ENCODE assay signal across 1 cellular context in the genomic region with DNA sequence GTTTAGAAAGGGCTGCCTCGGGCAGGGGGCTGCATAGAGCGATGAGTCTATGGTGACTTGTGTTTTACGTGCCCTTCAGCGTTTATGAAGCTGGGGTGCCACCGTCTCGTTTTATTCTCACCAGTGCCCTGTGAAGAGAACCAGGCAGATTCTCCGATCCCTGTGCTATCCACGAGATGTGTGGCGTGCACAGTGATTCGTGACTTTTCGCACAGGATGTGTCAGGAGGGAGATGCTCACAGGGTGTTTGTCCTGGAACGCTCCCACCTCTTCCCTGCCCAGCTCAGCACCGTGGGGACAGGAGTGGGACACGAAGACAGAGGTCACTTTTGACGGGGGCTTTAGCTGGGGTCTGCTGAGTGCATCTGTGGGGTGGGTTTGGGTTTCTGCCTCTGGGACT.
TF ChIP-seq lines count a peak whose summit lies in the region.

No MANE protein-coding gene starts in this region.

TF ChIP-seq in WTC11, 78 proteins besides CTCF, POLR2A, EP300 and RAD21 (continued from another document):
- TF ChIP-seq, protein P1, sequence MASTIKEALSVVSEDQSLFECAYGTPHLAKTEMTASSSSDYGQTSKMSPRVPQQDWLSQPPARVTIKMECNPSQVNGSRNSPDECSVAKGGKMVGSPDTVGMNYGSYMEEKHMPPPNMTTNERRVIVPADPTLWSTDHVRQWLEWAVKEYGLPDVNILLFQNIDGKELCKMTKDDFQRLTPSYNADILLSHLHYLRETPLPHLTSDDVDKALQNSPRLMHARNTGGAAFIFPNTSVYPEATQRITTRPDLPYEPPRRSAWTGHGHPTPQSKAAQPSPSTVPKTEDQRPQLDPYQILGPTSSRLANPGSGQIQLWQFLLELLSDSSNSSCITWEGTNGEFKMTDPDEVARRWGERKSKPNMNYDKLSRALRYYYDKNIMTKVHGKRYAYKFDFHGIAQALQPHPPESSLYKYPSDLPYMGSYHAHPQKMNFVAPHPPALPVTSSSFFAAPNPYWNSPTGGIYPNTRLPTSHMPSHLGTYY (CRISPR knock-in tag; IDR thresholded peaks at IDR 0.05), result no peak
- TF ChIP-seq JUN (CRISPR knock-in tag; IDR thresholded peaks at IDR 0.05) (no peak), NFE2L1 (CRISPR knock-in tag; IDR thresholded peaks at IDR 0.05) (no peak), KAT7 (CRISPR knock-in tag; IDR thresholded peaks at IDR 0.05; ENCODE audit: borderline replicate concordance) (no peak), ETV6 (CRISPR knock-in tag; IDR thresholded peaks at IDR 0.05) (no peak), ZNF671 (CRISPR knock-in tag; IDR thresholded peaks at IDR 0.05) (no peak), TEAD1 (CRISPR knock-in tag; IDR thresholded peaks at IDR 0.05) (no peak)
- TF ChIP-seq, protein P2, sequence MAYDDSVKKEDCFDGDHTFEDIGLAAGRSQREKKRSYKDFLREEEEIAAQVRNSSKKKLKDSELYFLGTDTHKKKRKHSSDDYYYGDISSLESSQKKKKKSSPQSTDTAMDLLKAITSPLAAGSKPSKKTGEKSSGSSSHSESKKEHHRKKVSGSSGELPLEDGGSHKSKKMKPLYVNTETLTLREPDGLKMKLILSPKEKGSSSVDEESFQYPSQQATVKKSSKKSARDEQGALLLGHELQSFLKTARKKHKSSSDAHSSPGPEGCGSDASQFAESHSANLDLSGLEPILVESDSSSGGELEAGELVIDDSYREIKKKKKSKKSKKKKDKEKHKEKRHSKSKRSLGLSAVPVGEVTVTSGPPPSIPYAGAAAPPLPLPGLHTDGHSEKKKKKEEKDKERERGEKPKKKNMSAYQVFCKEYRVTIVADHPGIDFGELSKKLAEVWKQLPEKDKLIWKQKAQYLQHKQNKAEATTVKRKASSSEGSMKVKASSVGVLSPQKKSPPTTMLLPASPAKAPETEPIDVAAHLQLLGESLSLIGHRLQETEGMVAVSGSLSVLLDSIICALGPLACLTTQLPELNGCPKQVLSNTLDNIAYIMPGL (CRISPR knock-in tag; IDR thresholded peaks at IDR 0.05), result no peak
- TF ChIP-seq, protein P3, sequence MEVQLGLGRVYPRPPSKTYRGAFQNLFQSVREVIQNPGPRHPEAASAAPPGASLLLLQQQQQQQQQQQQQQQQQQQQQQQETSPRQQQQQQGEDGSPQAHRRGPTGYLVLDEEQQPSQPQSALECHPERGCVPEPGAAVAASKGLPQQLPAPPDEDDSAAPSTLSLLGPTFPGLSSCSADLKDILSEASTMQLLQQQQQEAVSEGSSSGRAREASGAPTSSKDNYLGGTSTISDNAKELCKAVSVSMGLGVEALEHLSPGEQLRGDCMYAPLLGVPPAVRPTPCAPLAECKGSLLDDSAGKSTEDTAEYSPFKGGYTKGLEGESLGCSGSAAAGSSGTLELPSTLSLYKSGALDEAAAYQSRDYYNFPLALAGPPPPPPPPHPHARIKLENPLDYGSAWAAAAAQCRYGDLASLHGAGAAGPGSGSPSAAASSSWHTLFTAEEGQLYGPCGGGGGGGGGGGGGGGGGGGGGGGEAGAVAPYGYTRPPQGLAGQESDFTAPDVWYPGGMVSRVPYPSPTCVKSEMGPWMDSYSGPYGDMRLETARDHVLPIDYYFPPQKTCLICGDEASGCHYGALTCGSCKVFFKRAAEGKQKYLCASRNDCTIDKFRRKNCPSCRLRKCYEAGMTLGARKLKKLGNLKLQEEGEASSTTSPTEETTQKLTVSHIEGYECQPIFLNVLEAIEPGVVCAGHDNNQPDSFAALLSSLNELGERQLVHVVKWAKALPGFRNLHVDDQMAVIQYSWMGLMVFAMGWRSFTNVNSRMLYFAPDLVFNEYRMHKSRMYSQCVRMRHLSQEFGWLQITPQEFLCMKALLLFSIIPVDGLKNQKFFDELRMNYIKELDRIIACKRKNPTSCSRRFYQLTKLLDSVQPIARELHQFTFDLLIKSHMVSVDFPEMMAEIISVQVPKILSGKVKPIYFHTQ (CRISPR knock-in tag; IDR thresholded peaks at IDR 0.05), result no peak
- TF ChIP-seq, protein P4, sequence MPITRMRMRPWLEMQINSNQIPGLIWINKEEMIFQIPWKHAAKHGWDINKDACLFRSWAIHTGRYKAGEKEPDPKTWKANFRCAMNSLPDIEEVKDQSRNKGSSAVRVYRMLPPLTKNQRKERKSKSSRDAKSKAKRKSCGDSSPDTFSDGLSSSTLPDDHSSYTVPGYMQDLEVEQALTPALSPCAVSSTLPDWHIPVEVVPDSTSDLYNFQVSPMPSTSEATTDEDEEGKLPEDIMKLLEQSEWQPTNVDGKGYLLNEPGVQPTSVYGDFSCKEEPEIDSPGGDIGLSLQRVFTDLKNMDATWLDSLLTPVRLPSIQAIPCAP (CRISPR knock-in tag; IDR thresholded peaks at IDR 0.05), result no peak
